Comparison of ENCODE assay signal across 26 cellular contexts in genomic region chr10:97190452-97190851, GRCh38. TPM values are rescaled to one million over a fixed set of nuclear protein-coding genes. Genes with fewer than 3 reads are reported as not detected.
"Had no signal": no experiment of that assay in that cellular context is flagged by ENCODE, and none has a peak within 500 bp of the region (broad histone marks: within the 10 kb centered on the region; RNA-seq: fewer than 3 reads in every experiment).

No MANE protein-coding gene starts in this region.

- H3K27ac ChIP-seq: heart left ventricle, sigmoid colon, thyroid gland, upper lobe of left lung, VCaP had no signal

- DNase-seq: activated CD4-positive, alpha-beta T cell treated with anti-CD3 and anti-CD28 coated beads for 4 hours; activated CD4-positive, alpha-beta T cell treated with anti-CD3 and anti-CD28 coated beads, Interleukin-2, amount 50 U/mL, for 4 hours; activated naive CD4-positive, alpha-beta T cell; activated T-cell treated with anti-CD3 and anti-CD28 coated beads for 4 hours; activated T-cell treated with anti-CD3 and anti-CD28 coated beads, Interleukin-2, amount 50 U/mL, for 72 hours; endodermal cell; foreskin fibroblast; heart left ventricle; immature natural killer cell; left colon; mammary epithelial cell; naive thymus-derived CD4-positive, alpha-beta T cell; retina; sigmoid colon; stimulated activated CD4-positive, alpha-beta T cell treated with anti-CD3 and anti-CD28 coated beads, Interleukin-1b, Interleukin-23, amount 100 ng/mL, for 48 hours; stimulated activated CD4-positive, alpha-beta T cell treated with anti-CD3 and anti-CD28 coated beads, Interleukin-4, amount 100 ng/mL, for 4 hours; stimulated activated CD8-positive, alpha-beta memory T cell treated with anti-CD3 and anti-CD28 coated beads, Interleukin-4, amount 100 ng/mL, for 48 hours; stimulated activated naive CD8-positive, alpha-beta T cell treated with anti-CD3 and anti-CD28 coated beads, Interleukin-15, amount 100 ng/mL, for 72 hours; thyroid gland; upper lobe of left lung had no signal

- ATAC-seq: activated naive CD4-positive, alpha-beta T cell treated with anti-CD3 and anti-CD28 coated beads, Interleukin-2, amount 50 U/mL, for 72 hours; activated T-cell treated with anti-CD3 and anti-CD28 coated beads, Interleukin-2, amount 50 U/mL, for 72 hours; esophagus mucosa; heart left ventricle; left colon; naive thymus-derived CD4-positive, alpha-beta T cell; stimulated activated memory B cell treated with anti-CD40 and anti-IgM and Interleukin-4, amounts not matched to agents 10 μg/mL and 1 μg/mL and 100 μg/mL, for 72 hours; stimulated activated naive CD8-positive, alpha-beta T cell treated with anti-CD3 and anti-CD28 coated beads, Interleukin-15, amount 100 ng/mL, for 72 hours had no signal

- H3K4me3 ChIP-seq: heart left ventricle, sigmoid colon, smooth muscle cell, thyroid gland, upper lobe of left lung had no signal

- H3K9me3 ChIP-seq: heart left ventricle, sigmoid colon, thyroid gland, upper lobe of left lung had no signal

- H3K36me3 ChIP-seq: heart left ventricle, sigmoid colon, thyroid gland, upper lobe of left lung had no signal

RNA-seq across cellular contexts. Expression of gene SLIT1, which starts 4.7 kb away (rescaled TPM):
- total RNA-seq: mammary epithelial cell, osteocyte, smooth muscle cell had no signal
